ENCODE assay signal across 16 cellular contexts in genomic region chr4:153594208-153594607, GRCh38.
DNase-seq lines count a peak whose midpoint lies in the region; ATAC-seq, FAIRE-seq and TF ChIP-seq lines count a peak whose summit lies in the region.
"Had no signal": no experiment of that assay in that cellular context is flagged by ENCODE, and none has a peak within 500 bp of the region (broad histone marks: within the 10 kb centered on the region; RNA-seq: fewer than 3 reads in every experiment).

No MANE protein-coding gene starts in this region.

- no peak for TF ChIP-seq CTCF in AG09309 (IDR thresholded peaks at IDR 0.05; ENCODE audit: control insufficient read depth, insufficient read depth, low read depth, low read length, missing control alignments)
- no peak for TF ChIP-seq CTCF in HFFc6 (IDR thresholded peaks at IDR 0.05)
- TF ChIP-seq CTCF in bronchial epithelial cell (IDR thresholded peaks at IDR 0.05; ENCODE audit: insufficient read depth, low read length, severe bottlenecking) = no peak

- intact Hi-C loops in sciatic nerve (cut with DNase I) = no loop called here

- H3K36me3 Mint-ChIP-seq in HFFc6 (ENCODE audit: low read depth) = peaks cover 5% of the 10 kb centered on the region; the same call in 1 of the 2 replicates
- H3K36me3 Mint-ChIP-seq in memory B cell = peaks cover 30% of the 10 kb centered on the region

- H3K27ac Mint-ChIP-seq in HFFc6 (peak overlapping the region; percentile 13; the same call in 1 of the 2 replicates), memory B cell (peak overlapping the region; percentile 55)
- H3K27ac Mint-ChIP-seq: CD4-positive, alpha-beta T cell had no signal

- H3K4me3 ChIP-seq in AG09309 (ENCODE audit: control insufficient read depth, low read depth, low read length) = no peak overlapping the region
- H3K4me3 ChIP-seq in bronchial epithelial cell (ENCODE audit: low read depth, low read length) = no peak overlapping the region
- H3K4me3 ChIP-seq: esophagus muscularis mucosa had no signal

- no peaks in the 10 kb centered on the region for H3K27me3 ChIP-seq in bronchial epithelial cell (ENCODE audit: control insufficient read depth, insufficient read depth, low read length)
- H3K27me3 ChIP-seq: esophagus muscularis mucosa had no signal

- H3K9me3 Mint-ChIP-seq in HFFc6 (no peaks in the 10 kb centered on the region), memory B cell (no peaks in the 10 kb centered on the region)
- H3K9me3 Mint-ChIP-seq: CD4-positive, alpha-beta T cell; naive B cell; stimulated activated naive CD8-positive, alpha-beta T cell treated with anti-CD3 and anti-CD28 coated beads, Interleukin-15, Interleukin-2, amounts not matched to agents 100 ng/mL and 50 ng/mL, for 24 hours had no signal

- ATAC-seq in memory B cell (ENCODE audit: low read depth) = no peak
- no peak for ATAC-seq in sciatic nerve

- peak; percentile 31 for DNase-seq in AG09309 (ENCODE audit: low read depth)
- DNase-seq in HFFc6 = peak; percentile 73
- peak; percentile 40 for DNase-seq in bronchial epithelial cell (ENCODE audit: low read depth)
- DNase-seq in memory B cell (ENCODE audit: low spot score in 2 of 2) = no peak
- no peak for DNase-seq in NCI-H146 treated with DMSO at 0.1 percent for 48 hours (lab: John Stamatoyannopoulos, UW; ENCODE audit: unreplicated experiment)
- no peak for DNase-seq in DMS53 (lab: John Stamatoyannopoulos, UW)
- no peak for DNase-seq in sciatic nerve (ENCODE audit: low spot score)
- DNase-seq in activated CD4-positive, CD25-positive, alpha-beta regulatory T cell (lab: John Stamatoyannopoulos, UW) = no peak
- DNase-seq: activated naive CD4-positive, alpha-beta T cell treated with Interleukin-2 at 50 U/mL for 16 hours; CD4-positive, alpha-beta T cell; naive B cell; NCI-H1417 treated with DMSO at 0.1 percent for 48 hours; NCI-H526 had no signal

- FAIRE-seq in bronchial epithelial cell (lab: Jason Lieb, UNC) = no peak
- FAIRE-seq: islet of Langerhans had no signal

- peaks cover 4% of the 10 kb centered on the region for H3K36me3 ChIP-seq in bronchial epithelial cell (ENCODE audit: control insufficient read depth, insufficient read depth, low read length)

- no peaks in the 10 kb centered on the region for H3K27me3 Mint-ChIP-seq in HFFc6 (ENCODE audit: insufficient read depth)
- no peaks in the 10 kb centered on the region for H3K27me3 Mint-ChIP-seq in memory B cell
- H3K27me3 Mint-ChIP-seq: CD4-positive, alpha-beta T cell; naive B cell; stimulated activated naive CD8-positive, alpha-beta T cell treated with anti-CD3 and anti-CD28 coated beads, Interleukin-15, Interleukin-2, amounts not matched to agents 100 ng/mL and 50 ng/mL, for 24 hours had no signal

- H3K4me1 Mint-ChIP-seq in HFFc6 (ENCODE audit: low read depth) = peaks cover 15% of the 10 kb centered on the region
- H3K4me1 Mint-ChIP-seq in memory B cell = peaks cover 4% of the 10 kb centered on the region

- no peak overlapping the region for H3K4me3 Mint-ChIP-seq in HFFc6
- H3K4me3 Mint-ChIP-seq in memory B cell = no peak overlapping the region
- H3K4me3 Mint-ChIP-seq: CD4-positive, alpha-beta T cell; stimulated activated naive CD8-positive, alpha-beta T cell treated with anti-CD3 and anti-CD28 coated beads, Interleukin-15, Interleukin-2, amounts not matched to agents 100 ng/mL and 50 ng/mL, for 24 hours had no signal

Comparison
In these comparisons a context has a peak if more than half of its experiments do, and no peak if none do; other contexts are left out.
1. DNase-seq: peak in AG09309 (single experiment), HFFc6 (single experiment) and bronchial epithelial cell (single experiment); none in memory B cell (0 of 2), NCI-H146 treated with DMSO at 0.1 percent for 48 hours (single experiment), DMS53 (single experiment), sciatic nerve (single experiment) and activated CD4-positive, CD25-positive, alpha-beta regulatory T cell (0 of 4).